24 cellular contexts compared by ENCODE assay signal in the genomic region with DNA sequence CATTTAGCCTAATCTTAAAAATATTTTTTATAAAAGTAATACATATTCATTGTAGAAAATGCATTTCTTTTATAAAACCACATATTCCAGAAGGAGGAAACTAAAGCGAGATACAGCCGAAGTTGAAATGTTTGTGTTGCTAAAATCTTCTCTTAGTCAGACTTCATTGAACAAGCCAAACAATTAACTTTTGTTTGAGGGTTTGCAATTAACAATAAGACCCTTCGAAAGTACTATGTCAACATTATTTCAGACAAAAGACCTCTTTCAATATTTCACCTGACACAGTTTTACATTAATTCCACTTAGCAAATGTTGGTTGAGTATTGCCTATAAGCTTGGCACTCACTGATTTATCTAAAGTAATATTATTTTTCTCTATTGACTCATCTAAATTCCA.
"Had no signal": no experiment of that assay in that cellular context is flagged by ENCODE, and none has a peak within 500 bp of the region (broad histone marks: within the 10 kb centered on the region; RNA-seq: fewer than 3 reads in every experiment).

No MANE protein-coding gene starts in this region.

- H3K27ac ChIP-seq: colonic mucosa, epithelial cell of prostate, esophagus squamous epithelium, hepatocyte, parathyroid adenoma, psoas muscle, right atrium auricular region, sigmoid colon, skin epidermis had no signal

- H3K4me3 ChIP-seq: colonic mucosa, esophagus squamous epithelium, hepatocyte, lung, psoas muscle, right atrium auricular region, sigmoid colon, skin epidermis had no signal

- H3K27me3 ChIP-seq: colonic mucosa, esophagus squamous epithelium, hepatocyte, right atrium auricular region, sigmoid colon had no signal

- ATAC-seq: left colon; left ventricle myocardium superior; naive thymus-derived CD4-positive, alpha-beta T cell; psoas muscle; stimulated activated naive B cell treated with anti-CD40 and anti-IgM and Interleukin-4, amounts not matched to agents 10 μg/mL and 1 μg/mL and 100 μg/mL, for 72 hours; stimulated activated naive CD8-positive, alpha-beta T cell treated with anti-CD3 and anti-CD28 coated beads, Interleukin-15, amount 100 ng/mL, for 72 hours had no signal

- DNase-seq: colonic mucosa; dermis blood vessel endothelial cell; effector CD8-positive, alpha-beta T cell; esophagus squamous epithelium; foreskin fibroblast; head of caudate nucleus; left colon; left ventricle myocardium superior; mesendoderm; naive thymus-derived CD4-positive, alpha-beta T cell; nephron progenitor cell; psoas muscle; sigmoid colon; stimulated activated CD4-positive, alpha-beta T cell treated with anti-CD3 and anti-CD28 coated beads, Interleukin-2, amount 100 ng/mL, for 24 hours; stimulated activated CD4-positive, alpha-beta T cell treated with anti-CD3 and anti-CD28 coated beads, Interleukin-4, amount 100 ng/mL, for 4 hours; stimulated activated naive B cell treated with anti-CD40 and anti-IgM and Interleukin-4, amounts not matched to agents 10 μg/mL and 1 μg/mL and 100 μg/mL, for 72 hours; stimulated activated naive CD8-positive, alpha-beta T cell treated with anti-CD3 and anti-CD28 coated beads, Interleukin-15, amount 100 ng/mL, for 72 hours; substantia nigra had no signal
